Comparison of ENCODE assay signal across 1 cellular context in the genomic region with DNA sequence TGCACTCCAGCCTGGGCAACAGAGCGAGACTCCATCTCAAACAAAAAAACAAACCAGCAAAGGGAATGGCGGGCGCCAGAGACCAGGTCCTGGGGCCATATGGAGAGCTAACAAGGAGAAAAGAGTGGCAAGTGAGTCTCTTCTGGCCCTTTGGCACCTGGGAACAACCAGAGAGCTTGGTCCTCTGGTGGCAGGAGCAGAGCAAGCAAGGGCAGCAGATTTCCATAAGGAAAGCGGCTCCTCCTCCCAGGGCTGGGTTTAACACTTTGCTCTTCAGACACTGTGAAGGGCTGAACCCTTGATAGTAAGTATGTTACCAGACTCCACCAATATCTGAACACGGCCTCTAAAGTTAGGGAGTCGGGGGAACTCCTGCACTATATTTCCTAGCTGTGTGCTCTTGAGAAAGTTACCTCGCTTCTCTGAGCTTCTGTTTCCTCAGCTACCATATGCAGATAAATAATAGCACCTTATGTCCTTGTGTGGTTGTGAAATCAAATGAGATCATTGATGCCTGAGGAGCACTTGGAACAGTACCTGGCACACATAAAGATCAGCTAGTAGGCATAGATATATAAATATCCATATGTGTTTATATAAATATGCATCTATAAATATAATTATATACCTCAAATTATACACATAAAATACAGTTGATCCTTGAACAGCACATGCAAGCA.
TF ChIP-seq lines count a peak whose summit lies in the region.

No MANE protein-coding gene starts in this region.

TF ChIP-seq in WTC11, 78 proteins besides CTCF, POLR2A, EP300 and RAD21 (continued from another document):
- TF ChIP-seq, protein P1, sequence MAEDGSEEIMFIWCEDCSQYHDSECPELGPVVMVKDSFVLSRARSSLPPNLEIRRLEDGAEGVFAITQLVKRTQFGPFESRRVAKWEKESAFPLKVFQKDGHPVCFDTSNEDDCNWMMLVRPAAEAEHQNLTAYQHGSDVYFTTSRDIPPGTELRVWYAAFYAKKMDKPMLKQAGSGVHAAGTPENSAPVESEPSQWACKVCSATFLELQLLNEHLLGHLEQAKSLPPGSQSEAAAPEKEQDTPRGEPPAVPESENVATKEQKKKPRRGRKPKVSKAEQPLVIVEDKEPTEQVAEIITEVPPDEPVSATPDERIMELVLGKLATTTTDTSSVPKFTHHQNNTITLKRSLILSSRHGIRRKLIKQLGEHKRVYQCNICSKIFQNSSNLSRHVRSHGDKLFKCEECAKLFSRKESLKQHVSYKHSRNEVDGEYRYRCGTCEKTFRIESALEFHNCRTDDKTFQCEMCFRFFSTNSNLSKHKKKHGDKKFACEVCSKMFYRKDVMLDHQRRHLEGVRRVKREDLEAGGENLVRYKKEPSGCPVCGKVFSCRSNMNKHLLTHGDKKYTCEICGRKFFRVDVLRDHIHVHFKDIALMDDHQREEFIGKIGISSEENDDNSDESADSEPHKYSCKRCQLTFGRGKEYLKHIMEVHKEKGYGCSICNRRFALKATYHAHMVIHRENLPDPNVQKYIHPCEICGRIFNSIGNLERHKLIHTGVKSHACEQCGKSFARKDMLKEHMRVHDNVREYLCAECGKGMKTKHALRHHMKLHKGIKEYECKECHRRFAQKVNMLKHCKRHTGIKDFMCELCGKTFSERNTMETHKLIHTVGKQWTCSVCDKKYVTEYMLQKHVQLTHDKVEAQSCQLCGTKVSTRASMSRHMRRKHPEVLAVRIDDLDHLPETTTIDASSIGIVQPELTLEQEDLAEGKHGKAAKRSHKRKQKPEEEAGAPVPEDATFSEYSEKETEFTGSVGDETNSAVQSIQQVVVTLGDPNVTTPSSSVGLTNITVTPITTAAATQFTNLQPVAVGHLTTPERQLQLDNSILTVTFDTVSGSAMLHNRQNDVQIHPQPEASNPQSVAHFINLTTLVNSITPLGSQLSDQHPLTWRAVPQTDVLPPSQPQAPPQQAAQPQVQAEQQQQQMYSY (CRISPR knock-in tag; IDR thresholded peaks at IDR 0.05): no peak
- TF ChIP-seq TP53 (CRISPR knock-in tag; IDR thresholded peaks at IDR 0.05) (no peak), SMAD3 (CRISPR knock-in tag; IDR thresholded peaks at IDR 0.05; ENCODE audit: borderline replicate concordance) (no peak), NR3C1 (CRISPR knock-in tag; conservative IDR thresholded peaks at IDR 0.05; ENCODE audit: low read depth) (no peak), FOXJ3 (CRISPR knock-in tag; IDR thresholded peaks at IDR 0.05; ENCODE audit: borderline replicate concordance) (no peak), ESRRA (CRISPR knock-in tag; IDR thresholded peaks at IDR 0.05; ENCODE audit: borderline replicate concordance) (no peak), ZNF121 (CRISPR knock-in tag; IDR thresholded peaks at IDR 0.05) (no peak), RELA (CRISPR knock-in tag; IDR thresholded peaks at IDR 0.05; ENCODE audit: borderline replicate concordance) (no peak), ZNF317 (CRISPR knock-in tag; IDR thresholded peaks at IDR 0.05; ENCODE audit: borderline replicate concordance, low read depth) (no peak), FOXK1 (CRISPR knock-in tag; IDR thresholded peaks at IDR 0.05) (no peak)
- TF ChIP-seq, protein P2, sequence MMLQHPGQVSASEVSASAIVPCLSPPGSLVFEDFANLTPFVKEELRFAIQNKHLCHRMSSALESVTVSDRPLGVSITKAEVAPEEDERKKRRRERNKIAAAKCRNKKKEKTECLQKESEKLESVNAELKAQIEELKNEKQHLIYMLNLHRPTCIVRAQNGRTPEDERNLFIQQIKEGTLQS (CRISPR knock-in tag; conservative IDR thresholded peaks at IDR 0.05): no peak
- TF ChIP-seq, protein P3, sequence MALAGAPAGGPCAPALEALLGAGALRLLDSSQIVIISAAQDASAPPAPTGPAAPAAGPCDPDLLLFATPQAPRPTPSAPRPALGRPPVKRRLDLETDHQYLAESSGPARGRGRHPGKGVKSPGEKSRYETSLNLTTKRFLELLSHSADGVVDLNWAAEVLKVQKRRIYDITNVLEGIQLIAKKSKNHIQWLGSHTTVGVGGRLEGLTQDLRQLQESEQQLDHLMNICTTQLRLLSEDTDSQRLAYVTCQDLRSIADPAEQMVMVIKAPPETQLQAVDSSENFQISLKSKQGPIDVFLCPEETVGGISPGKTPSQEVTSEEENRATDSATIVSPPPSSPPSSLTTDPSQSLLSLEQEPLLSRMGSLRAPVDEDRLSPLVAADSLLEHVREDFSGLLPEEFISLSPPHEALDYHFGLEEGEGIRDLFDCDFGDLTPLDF (CRISPR knock-in tag; IDR thresholded peaks at IDR 0.05): no peak
- TF ChIP-seq, protein P4, sequence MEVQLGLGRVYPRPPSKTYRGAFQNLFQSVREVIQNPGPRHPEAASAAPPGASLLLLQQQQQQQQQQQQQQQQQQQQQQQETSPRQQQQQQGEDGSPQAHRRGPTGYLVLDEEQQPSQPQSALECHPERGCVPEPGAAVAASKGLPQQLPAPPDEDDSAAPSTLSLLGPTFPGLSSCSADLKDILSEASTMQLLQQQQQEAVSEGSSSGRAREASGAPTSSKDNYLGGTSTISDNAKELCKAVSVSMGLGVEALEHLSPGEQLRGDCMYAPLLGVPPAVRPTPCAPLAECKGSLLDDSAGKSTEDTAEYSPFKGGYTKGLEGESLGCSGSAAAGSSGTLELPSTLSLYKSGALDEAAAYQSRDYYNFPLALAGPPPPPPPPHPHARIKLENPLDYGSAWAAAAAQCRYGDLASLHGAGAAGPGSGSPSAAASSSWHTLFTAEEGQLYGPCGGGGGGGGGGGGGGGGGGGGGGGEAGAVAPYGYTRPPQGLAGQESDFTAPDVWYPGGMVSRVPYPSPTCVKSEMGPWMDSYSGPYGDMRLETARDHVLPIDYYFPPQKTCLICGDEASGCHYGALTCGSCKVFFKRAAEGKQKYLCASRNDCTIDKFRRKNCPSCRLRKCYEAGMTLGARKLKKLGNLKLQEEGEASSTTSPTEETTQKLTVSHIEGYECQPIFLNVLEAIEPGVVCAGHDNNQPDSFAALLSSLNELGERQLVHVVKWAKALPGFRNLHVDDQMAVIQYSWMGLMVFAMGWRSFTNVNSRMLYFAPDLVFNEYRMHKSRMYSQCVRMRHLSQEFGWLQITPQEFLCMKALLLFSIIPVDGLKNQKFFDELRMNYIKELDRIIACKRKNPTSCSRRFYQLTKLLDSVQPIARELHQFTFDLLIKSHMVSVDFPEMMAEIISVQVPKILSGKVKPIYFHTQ (CRISPR knock-in tag; IDR thresholded peaks at IDR 0.05): no peak
- TF ChIP-seq, protein P5, sequence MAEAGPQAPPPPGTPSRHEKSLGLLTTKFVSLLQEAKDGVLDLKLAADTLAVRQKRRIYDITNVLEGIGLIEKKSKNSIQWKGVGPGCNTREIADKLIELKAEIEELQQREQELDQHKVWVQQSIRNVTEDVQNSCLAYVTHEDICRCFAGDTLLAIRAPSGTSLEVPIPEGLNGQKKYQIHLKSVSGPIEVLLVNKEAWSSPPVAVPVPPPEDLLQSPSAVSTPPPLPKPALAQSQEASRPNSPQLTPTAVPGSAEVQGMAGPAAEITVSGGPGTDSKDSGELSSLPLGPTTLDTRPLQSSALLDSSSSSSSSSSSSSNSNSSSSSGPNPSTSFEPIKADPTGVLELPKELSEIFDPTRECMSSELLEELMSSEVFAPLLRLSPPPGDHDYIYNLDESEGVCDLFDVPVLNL (CRISPR knock-in tag; IDR thresholded peaks at IDR 0.05; ENCODE audit: borderline replicate concordance, low read depth): no peak
- TF ChIP-seq, protein P6, sequence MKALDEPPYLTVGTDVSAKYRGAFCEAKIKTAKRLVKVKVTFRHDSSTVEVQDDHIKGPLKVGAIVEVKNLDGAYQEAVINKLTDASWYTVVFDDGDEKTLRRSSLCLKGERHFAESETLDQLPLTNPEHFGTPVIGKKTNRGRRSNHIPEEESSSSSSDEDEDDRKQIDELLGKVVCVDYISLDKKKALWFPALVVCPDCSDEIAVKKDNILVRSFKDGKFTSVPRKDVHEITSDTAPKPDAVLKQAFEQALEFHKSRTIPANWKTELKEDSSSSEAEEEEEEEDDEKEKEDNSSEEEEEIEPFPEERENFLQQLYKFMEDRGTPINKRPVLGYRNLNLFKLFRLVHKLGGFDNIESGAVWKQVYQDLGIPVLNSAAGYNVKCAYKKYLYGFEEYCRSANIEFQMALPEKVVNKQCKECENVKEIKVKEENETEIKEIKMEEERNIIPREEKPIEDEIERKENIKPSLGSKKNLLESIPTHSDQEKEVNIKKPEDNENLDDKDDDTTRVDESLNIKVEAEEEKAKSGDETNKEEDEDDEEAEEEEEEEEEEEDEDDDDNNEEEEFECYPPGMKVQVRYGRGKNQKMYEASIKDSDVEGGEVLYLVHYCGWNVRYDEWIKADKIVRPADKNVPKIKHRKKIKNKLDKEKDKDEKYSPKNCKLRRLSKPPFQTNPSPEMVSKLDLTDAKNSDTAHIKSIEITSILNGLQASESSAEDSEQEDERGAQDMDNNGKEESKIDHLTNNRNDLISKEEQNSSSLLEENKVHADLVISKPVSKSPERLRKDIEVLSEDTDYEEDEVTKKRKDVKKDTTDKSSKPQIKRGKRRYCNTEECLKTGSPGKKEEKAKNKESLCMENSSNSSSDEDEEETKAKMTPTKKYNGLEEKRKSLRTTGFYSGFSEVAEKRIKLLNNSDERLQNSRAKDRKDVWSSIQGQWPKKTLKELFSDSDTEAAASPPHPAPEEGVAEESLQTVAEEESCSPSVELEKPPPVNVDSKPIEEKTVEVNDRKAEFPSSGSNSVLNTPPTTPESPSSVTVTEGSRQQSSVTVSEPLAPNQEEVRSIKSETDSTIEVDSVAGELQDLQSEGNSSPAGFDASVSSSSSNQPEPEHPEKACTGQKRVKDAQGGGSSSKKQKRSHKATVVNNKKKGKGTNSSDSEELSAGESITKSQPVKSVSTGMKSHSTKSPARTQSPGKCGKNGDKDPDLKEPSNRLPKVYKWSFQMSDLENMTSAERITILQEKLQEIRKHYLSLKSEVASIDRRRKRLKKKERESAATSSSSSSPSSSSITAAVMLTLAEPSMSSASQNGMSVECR (CRISPR knock-in tag; IDR thresholded peaks at IDR 0.05; ENCODE audit: borderline replicate concordance): no peak
